1 cellular context compared by ENCODE assay signal in genomic region chr6:50819527-50819905, GRCh38.
TF ChIP-seq lines count a peak whose summit lies in the region.

No MANE protein-coding gene starts in this region.

TF ChIP-seq in IMR-90, 13 proteins besides CTCF, POLR2A, EP300 and RAD21:
- no peak for TF ChIP-seq FOS (IDR thresholded peaks at IDR 0.05; ENCODE audit: low read depth, low read length)
- TF ChIP-seq CHD1 (IDR thresholded peaks at IDR 0.05; ENCODE audit: low read depth, low read length): no peak
- TF ChIP-seq CEBPB (IDR thresholded peaks at IDR 0.05; ENCODE audit: low read depth, low read length): no peak
- no peak for TF ChIP-seq NFE2L2 (IDR thresholded peaks at IDR 0.05; ENCODE audit: low read depth, low read length)
- no peak for TF ChIP-seq MXI1 (IDR thresholded peaks at IDR 0.05; ENCODE audit: borderline replicate concordance, low read depth, low read length)
- TF ChIP-seq ELK1 (IDR thresholded peaks at IDR 0.05; ENCODE audit: borderline replicate concordance, low read depth, low read length): no peak
- no peak for TF ChIP-seq USF2 (IDR thresholded peaks at IDR 0.05; ENCODE audit: low read depth, low read length)
- TF ChIP-seq RCOR1 (IDR thresholded peaks at IDR 0.05; ENCODE audit: insufficient replicate concordance, low read length): no peak
- TF ChIP-seq MAFK (IDR thresholded peaks at IDR 0.05; ENCODE audit: low read depth, low read length): no peak
- TF ChIP-seq RFX5 (IDR thresholded peaks at IDR 0.05; ENCODE audit: low read depth, low read length): no peak
- TF ChIP-seq SMC3 (IDR thresholded peaks at IDR 0.05; ENCODE audit: low read depth, low read length): no peak
- no peak for TF ChIP-seq MAZ (IDR thresholded peaks at IDR 0.05; ENCODE audit: borderline replicate concordance, low read depth, low read length)
- TF ChIP-seq BHLHE40 (IDR thresholded peaks at IDR 0.05; ENCODE audit: low read depth, low read length): no peak
